27 cellular contexts compared by ENCODE assay signal in genomic region chr15:40879609-40880008, GRCh38. TPM values are rescaled to one million over a fixed set of nuclear protein-coding genes. Genes with fewer than 3 reads are reported as not detected.
A peak's percentile ranks its signal among the peaks of the same experiment; 100 is the strongest.
DNase-seq lines count a peak whose midpoint lies in the region; ATAC-seq, FAIRE-seq and TF ChIP-seq lines count a peak whose summit lies in the region.
"Had no signal": no experiment of that assay in that cellular context is flagged by ENCODE, and none has a peak within 500 bp of the region (broad histone marks: within the 10 kb centered on the region; RNA-seq: fewer than 3 reads in every experiment).

No MANE protein-coding gene starts in this region.

- H3K4me3 ChIP-seq in colonic mucosa = no peak overlapping the region
- no peak overlapping the region for H3K4me3 ChIP-seq in ascending aorta
- H3K4me3 ChIP-seq: BLaER1 treated with 17β-estradiol and CSF1 and Interleukin-3, amounts not matched to agents 10 nM and 100 nM; heart left ventricle had no signal

- H3K9me3 Mint-ChIP-seq in neural crest cell (no peaks in the 10 kb centered on the region), progenitor cell of endocrine pancreas (ENCODE audit: low read depth) (no peaks in the 10 kb centered on the region)
- H3K9me3 Mint-ChIP-seq: naive B cell; stimulated activated naive B cell treated with anti-CD40 and anti-IgM and Interleukin-4, amounts not matched to agents 10 μg/mL and 1 μg/mL and 100 μg/mL, for 72 hours had no signal

- H3K4me3 Mint-ChIP-seq in neural crest cell (peak overlapping the region; percentile 3), progenitor cell of endocrine pancreas (ENCODE audit: low read depth) (no peak overlapping the region)
- H3K4me3 Mint-ChIP-seq: activated naive CD8-positive, alpha-beta T cell; H9; naive B cell; stimulated activated naive B cell treated with anti-CD40 and anti-IgM and Interleukin-4, amounts not matched to agents 10 μg/mL and 1 μg/mL and 100 μg/mL, for 72 hours had no signal

- H3K27ac ChIP-seq in colonic mucosa = peak overlapping the region; percentile 2
- no peak overlapping the region for H3K27ac ChIP-seq in ascending aorta
- H3K27ac ChIP-seq: BLaER1 treated with 17β-estradiol and CSF1 and Interleukin-3, amounts not matched to agents 10 nM and 100 nM; heart left ventricle had no signal

- TF ChIP-seq POLR2A in GM12892 (IDR thresholded peaks at IDR 0.05; ENCODE audit: low read depth, low read length) = no peak

- no peaks in the 10 kb centered on the region for H3K4me1 ChIP-seq in colonic mucosa
- no peaks in the 10 kb centered on the region for H3K4me1 ChIP-seq in ascending aorta

- H3K4me1 Mint-ChIP-seq in neural crest cell (no peaks in the 10 kb centered on the region), progenitor cell of endocrine pancreas (ENCODE audit: low read depth) (no peaks in the 10 kb centered on the region)

- no peak for DNase-seq in GM12892 (ENCODE audit: insufficient read length)
- DNase-seq in HUDEP-2 (lab: John Stamatoyannopoulos, UW; ENCODE audit: unreplicated experiment in 76 of 76) = peak in 66 of 76 experiments; percentile 9 to 82 (median 44)
- DNase-seq in colonic mucosa = peak; percentile 79
- DNase-seq in neural crest cell (ENCODE audit: low read depth, low spot score) = no peak
- no peak for DNase-seq in ascending aorta (ENCODE audit: low spot score in 2 of 2)
- DNase-seq in progenitor cell of endocrine pancreas (ENCODE audit: low spot score, unreplicated experiment) = no peak
- no peak for DNase-seq in stimulated activated CD4-positive, alpha-beta T cell treated with anti-CD3 and anti-CD28 coated beads, Interleukin-4, amount 100 ng/mL, for 1 hour
- DNase-seq: activated CD4-positive, alpha-beta T cell treated with anti-CD3 and anti-CD28 coated beads for 1 hour; COR-L47; GDM1; H9; heart left ventricle; naive B cell; NCI-H1105; NCI-H2029; NCI-H748 treated with DMSO at 0.1 percent for 48 hours; Right ventricle myocardium superior; stimulated activated naive B cell treated with anti-CD40 and anti-IgM and Interleukin-4, amounts not matched to agents 10 μg/mL and 1 μg/mL and 100 μg/mL, for 72 hours had no signal

- no peak overlapping the region for H3K27ac Mint-ChIP-seq in neural crest cell (ENCODE audit: unreplicated experiment)
- H3K27ac Mint-ChIP-seq in progenitor cell of endocrine pancreas = no peak overlapping the region
- H3K27ac Mint-ChIP-seq: activated naive CD8-positive, alpha-beta T cell; naive B cell; stimulated activated naive B cell treated with anti-CD40 and anti-IgM and Interleukin-4, amounts not matched to agents 10 μg/mL and 1 μg/mL and 100 μg/mL, for 72 hours had no signal

- FAIRE-seq in GM12892 (lab: Jason Lieb, UNC) = peak; percentile 14
- FAIRE-seq: endometrium had no signal

- TF ChIP-seq CTCF in colonic mucosa (IDR thresholded peaks at IDR 0.05) = no peak
- TF ChIP-seq CTCF in neural crest cell (conservative IDR thresholded peaks at IDR 0.05) = no peak
- TF ChIP-seq CTCF in ascending aorta (IDR thresholded peaks at IDR 0.05) = no peak
- no peak for TF ChIP-seq CTCF in progenitor cell of endocrine pancreas (IDR thresholded peaks at IDR 0.05; ENCODE audit: unreplicated experiment)

- H3K27me3 Mint-ChIP-seq in neural crest cell (ENCODE audit: low read depth) (peaks cover 7% of the 10 kb centered on the region), progenitor cell of endocrine pancreas (peaks cover 3% of the 10 kb centered on the region)
- H3K27me3 Mint-ChIP-seq: stimulated activated naive B cell treated with anti-CD40 and anti-IgM and Interleukin-4, amounts not matched to agents 10 μg/mL and 1 μg/mL and 100 μg/mL, for 72 hours had no signal

- ATAC-seq in HG03469 (IDR thresholded peaks at IDR 0.05; ENCODE audit: unreplicated experiment) = no peak
- ATAC-seq: heart left ventricle had no signal

- intact Hi-C loops in colonic mucosa (cut with DNase I) = no loop called here
- intact Hi-C loops in ascending aorta (cut with DNase I) = no loop called here

- H3K27me3 ChIP-seq in colonic mucosa (no peaks in the 10 kb centered on the region), ascending aorta (no peaks in the 10 kb centered on the region)
- H3K27me3 ChIP-seq: BLaER1 treated with 17β-estradiol and CSF1 and Interleukin-3, amounts not matched to agents 10 nM and 100 nM; heart left ventricle had no signal

- H3K36me3 Mint-ChIP-seq in neural crest cell (ENCODE audit: low read depth) (no peaks in the 10 kb centered on the region), progenitor cell of endocrine pancreas (ENCODE audit: insufficient read depth) (no peaks in the 10 kb centered on the region)
- H3K36me3 Mint-ChIP-seq: activated naive CD8-positive, alpha-beta T cell; naive B cell; stimulated activated naive B cell treated with anti-CD40 and anti-IgM and Interleukin-4, amounts not matched to agents 10 μg/mL and 1 μg/mL and 100 μg/mL, for 72 hours had no signal

- no peaks in the 10 kb centered on the region for H3K9me3 ChIP-seq in colonic mucosa
- H3K9me3 ChIP-seq in ascending aorta = no peaks in the 10 kb centered on the region

- H3K9ac ChIP-seq in colonic mucosa (ENCODE audit: low read depth in 2 of 2, low read length in 2 of 2) = no peak overlapping the region
- H3K9ac ChIP-seq: BLaER1 treated with 17β-estradiol and CSF1 and Interleukin-3, amounts not matched to agents 10 nM and 100 nM had no signal

- H3K36me3 ChIP-seq in colonic mucosa (no peaks in the 10 kb centered on the region), ascending aorta (no peaks in the 10 kb centered on the region)
- H3K36me3 ChIP-seq: BLaER1 treated with 17β-estradiol and CSF1 and Interleukin-3, amounts not matched to agents 10 nM and 100 nM; heart left ventricle had no signal

RNA-seq across cellular contexts. Expression of gene RHOV, which starts 5.6 kb away (rescaled TPM):
- 15.1 TPM for polyA plus RNA-seq in GM12892 (2012; ENCODE audit: missing spikeins)
- total RNA-seq in colonic mucosa = 10 to 100 TPM; 14.9 to 18.6 TPM
- total RNA-seq in neural crest cell = 0.80 and 1.0 TPM in 2 replicates
- not detected for total RNA-seq in ascending aorta
- 4.4 and 5.1 TPM in 2 replicates for total RNA-seq in progenitor cell of endocrine pancreas
- total RNA-seq: heart left ventricle, Right ventricle myocardium superior had no signal
- polyA plus RNA-seq: heart left ventricle had no signal

RNA-seq across cellular contexts. Expression of gene VPS18, which starts 14.6 kb away (rescaled TPM):
- 4.0 TPM for polyA plus RNA-seq in GM12892 (2012; ENCODE audit: missing spikeins)
- 10 to 100 TPM; 18.3 to 19.2 TPM for total RNA-seq in colonic mucosa
- 26.9 and 28.2 TPM in 2 replicates for total RNA-seq in neural crest cell
- total RNA-seq in ascending aorta = 51.8 TPM
- 27.4 and 28.9 TPM in 2 replicates for total RNA-seq in progenitor cell of endocrine pancreas

RNA-seq across cellular contexts. Expression of gene SPINT1, which starts 35.8 kb away (rescaled TPM):
- 7.6 TPM for polyA plus RNA-seq in GM12892 (2012; ENCODE audit: missing spikeins)
- total RNA-seq in colonic mucosa = 100 to 1,000 TPM; 280 to 330 TPM
- total RNA-seq in neural crest cell = 1.0 and 1.3 TPM in 2 replicates
- total RNA-seq in ascending aorta = 1.5 TPM
- 213 and 217 TPM in 2 replicates for total RNA-seq in progenitor cell of endocrine pancreas

RNA-seq across cellular contexts. Expression of gene DLL4, which starts 49.5 kb away (rescaled TPM):
- 0.17 TPM for polyA plus RNA-seq in GM12892 (2012; ENCODE audit: missing spikeins)
- total RNA-seq in colonic mucosa = 10 to 100 TPM; 18.5 to 21.6 TPM
- 1.7 and 2.0 TPM in 2 replicates for total RNA-seq in neural crest cell
- total RNA-seq in ascending aorta = 30.2 TPM
- total RNA-seq in progenitor cell of endocrine pancreas = 6.2 and 6.5 TPM in 2 replicates
- total RNA-seq: osteoblast had no signal

RNA-seq across cellular contexts. Expression of gene PPP1R14D, which starts 51.1 kb away (rescaled TPM):
- not detected for polyA plus RNA-seq in GM12892 (2012; ENCODE audit: missing spikeins)
- total RNA-seq in colonic mucosa = 100 to 1,000 TPM; 137 to 166 TPM
- total RNA-seq in neural crest cell = not detected in 2 replicates
- not detected for total RNA-seq in ascending aorta
- total RNA-seq in progenitor cell of endocrine pancreas = 0.81 and 1.5 TPM in 2 replicates
- total RNA-seq: aorta, cardiac septum, dermis blood vessel endothelial cell, H9, heart left ventricle, osteoblast, Right ventricle myocardium superior had no signal
- polyA plus RNA-seq: AG04450, heart left ventricle had no signal

Comparison
In these comparisons a context has a peak if more than half of its experiments do, and no peak if none do; other contexts are left out.
1. DNase-seq: peak in HUDEP-2 (66 of 76) and colonic mucosa (single experiment); none in GM12892 (single experiment), neural crest cell (single experiment), ascending aorta (0 of 2), progenitor cell of endocrine pancreas (single experiment) and stimulated activated CD4-positive, alpha-beta T cell treated with anti-CD3 and anti-CD28 coated beads, Interleukin-4, amount 100 ng/mL, for 1 hour (single experiment).
2. RNA of gene SPINT1, which starts 35.8 kb away (total RNA-seq): 280 to 330 TPM in colonic mucosa and 213 to 217 TPM in progenitor cell of endocrine pancreas; 1.5 TPM in ascending aorta (single experiment) and 1.0 to 1.3 TPM in neural crest cell; every median in the first group is over 10 times any median in the second.